In the genomic region with DNA sequence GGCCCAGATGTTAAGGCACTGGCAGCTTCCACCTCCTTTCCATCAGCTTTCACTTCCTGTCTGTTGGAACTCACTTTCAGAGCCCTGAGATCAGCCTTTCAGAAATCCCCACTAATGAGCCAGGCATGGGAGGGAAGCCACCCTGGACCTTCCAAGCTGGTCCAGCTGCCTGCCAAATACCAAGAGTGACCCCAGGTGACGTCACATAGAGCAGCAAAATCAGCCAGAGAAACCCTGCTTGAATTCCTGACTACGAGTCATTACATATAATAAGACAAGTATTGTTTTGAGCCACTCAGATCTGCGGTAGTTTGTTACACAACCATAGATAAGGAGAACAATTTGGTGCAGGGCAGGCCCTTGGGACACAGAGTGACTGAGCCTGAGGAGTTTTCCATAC, we compare ENCODE assay signal across 9 cellular contexts.
DNase-seq lines count a peak whose midpoint lies in the region; ATAC-seq and TF ChIP-seq lines count a peak whose summit lies in the region.
"Had no signal": no experiment of that assay in that cellular context is flagged by ENCODE, and none has a peak within 500 bp of the region (broad histone marks: within the 10 kb centered on the region; RNA-seq: fewer than 3 reads in every experiment).

No MANE protein-coding gene starts in this region.

- no peak overlapping the region for H2BK15ac ChIP-seq in H9 (ENCODE audit: low read depth, low read length)

- H3K27ac Mint-ChIP-seq in H9 = peak overlapping the region in 1 of 3 experiments; percentile 60; a peak in 1 of 7 replicates
- H3K27ac Mint-ChIP-seq: CD4-positive, CD25-positive, alpha-beta regulatory T cell had no signal

- no peak overlapping the region for H4K5ac ChIP-seq in H9 (ENCODE audit: insufficient read length, low read depth, low read length)

- H3K4me1 ChIP-seq in A673 (ENCODE audit: insufficient read depth, low read length, poor library complexity, severe bottlenecking) (peaks cover 36% of the 10 kb centered on the region), body of pancreas (peaks cover 9% of the 10 kb centered on the region), liver (ENCODE audit: control insufficient read depth in 4 of 4, insufficient read depth in 4 of 4, low read length in 3 of 4) (no peaks in the 10 kb centered on the region), H9 (ENCODE audit: insufficient read depth, low read length) (no peaks in the 10 kb centered on the region)

- H3K79me2 ChIP-seq in H9 (ENCODE audit: insufficient read depth, low read length) = no peaks in the 10 kb centered on the region

- H2AK5ac ChIP-seq in H9 (ENCODE audit: insufficient read length, low read length) = no peak overlapping the region

- 13 to 22% methylated on average over 3 of the region's 3 CpGs for WGBS in body of pancreas, 2 donors
- 46% methylated on average over 3 of the region's 3 CpGs for WGBS in liver
- WGBS in H9 (ENCODE audit: extremely low coverage, insufficient read length, low lambda C conversion rate) = no CpG with 5 or more reads among the region's 3 CpGs

- CTCF ChIA-PET in A673 (lab: Charles Lee) (no interaction called here), HEK293T (lab: Yijun Ruan, JAX) (interaction anchor here (0.7 kb wide), 1 partner anchor 13 kb away, joined by 3 read pairs; no protein-coding TSS in a partner anchor)

- no peak overlapping the region for H3T11ph ChIP-seq in H9 (ENCODE audit: low read length)

- H3K36me3 ChIP-seq in A673 (ENCODE audit: insufficient read depth, low read length, poor library complexity, severe bottlenecking) (no peaks in the 10 kb centered on the region), body of pancreas (replicated peaks in 1 of 2; ENCODE audit: insufficient read depth in 1 of 2, low read depth in 2 of 2) (no peaks in the 10 kb centered on the region), liver (ENCODE audit: control insufficient read depth in 4 of 4, insufficient read depth in 3 of 4, low read depth in 1 of 4, low read length in 3 of 4) (no peaks in the 10 kb centered on the region)

- H2BK120ac ChIP-seq in H9 (ENCODE audit: low read depth, low read length, poor library complexity, severe bottlenecking) = no peak overlapping the region

- POLR2A ChIA-PET in A673 (lab: Charles Lee; ENCODE audit: low non-redundant PET) (no interaction called here), HEK293T (lab: Yijun Ruan, JAX) (no interaction called here)

- H3K9me3 Mint-ChIP-seq in H9 = no peaks in the 10 kb centered on the region

- H2AFZ ChIP-seq in H9 (ENCODE audit: low read length) = no peak overlapping the region

- BruUV-seq in A673 (replicated peaks; lab: Mats Ljungman, UMichigan) = no TSS peak

- H2BK5ac ChIP-seq in H9 (ENCODE audit: insufficient read length, low read length) = no peak overlapping the region

- TF ChIP-seq RAD21 in liver (IDR thresholded peaks at IDR 0.05) = no peak

- H3K27me3 ChIP-seq in A673 (replicated peaks; ENCODE audit: insufficient read depth, low read depth, low read length, poor library complexity) (no peaks in the 10 kb centered on the region), body of pancreas (no peaks in the 10 kb centered on the region), liver (ENCODE audit: control insufficient read depth in 4 of 4, insufficient read depth in 4 of 4, low read length in 3 of 4) (peaks cover 0 to 3% (median 0%) of the 10 kb centered on the region in 4 donors), H9 (ENCODE audit: insufficient read depth, low read length) (no peaks in the 10 kb centered on the region)

- intact Hi-C loops in A673 (cut with micrococcal nuclease; ENCODE audit: unreplicated experiment) = no loop called here
- intact Hi-C loops in body of pancreas (cut with DNase I) = no loop called here

- no peak overlapping the region for H3K23ac ChIP-seq in H9 (ENCODE audit: insufficient read length, low read depth, low read length)

- H4K20me1 ChIP-seq in H9 (ENCODE audit: control insufficient read depth, insufficient read depth, insufficient read length) = no peaks in the 10 kb centered on the region

- no peaks in the 10 kb centered on the region for H3K23me2 ChIP-seq in H9 (ENCODE audit: insufficient read length, low read depth, low read length, poor library complexity, severe bottlenecking)

- H3K56ac ChIP-seq in H9 (ENCODE audit: insufficient read length, low read depth, low read length) = no peak overlapping the region

- no peak overlapping the region for H2BK12ac ChIP-seq in H9 (ENCODE audit: insufficient read length, low read depth, low read length)

- H3K4me1 Mint-ChIP-seq in H9 = peaks cover 3 to 8% of the 10 kb centered on the region in 2 experiments; a peak in 3 of 4 replicates
- H3K4me1 Mint-ChIP-seq: CD4-positive, CD25-positive, alpha-beta regulatory T cell had no signal

- ATAC-seq in body of pancreas (peak; percentile 87), GM18867 (IDR thresholded peaks at IDR 0.05; ENCODE audit: unreplicated experiment) (no peak)

- no peak overlapping the region for H3K14ac ChIP-seq in H9 (ENCODE audit: insufficient read depth, low read length)

- no peak overlapping the region for H4K8ac ChIP-seq in H9 (replicated peaks; ENCODE audit: insufficient read length, low read depth, low read length)

- no peaks in the 10 kb centered on the region; the same call in 1 of the 2 replicates for H3K27me3 Mint-ChIP-seq in H9 (ENCODE audit: low read depth)
- H3K27me3 Mint-ChIP-seq: CD4-positive, CD25-positive, alpha-beta regulatory T cell had no signal

- H3K4me3 Mint-ChIP-seq in H9 = no peak overlapping the region
- H3K4me3 Mint-ChIP-seq: CD4-positive, CD25-positive, alpha-beta regulatory T cell had no signal

- H3K9ac ChIP-seq in liver (ENCODE audit: low read depth in 1 of 2, low read length in 2 of 2) (no peak overlapping the region), H9 (ENCODE audit: extremely low read depth, insufficient read length, low read length) (no peak overlapping the region)

- H3K79me1 ChIP-seq in H9 (ENCODE audit: insufficient read depth, low read depth, low read length, poor library complexity, severe bottlenecking) = no peaks in the 10 kb centered on the region

- no peaks in the 10 kb centered on the region for H3K36me3 Mint-ChIP-seq in H9 (ENCODE audit: insufficient read depth in 1 of 3, low read depth in 3 of 3)
- H3K36me3 Mint-ChIP-seq: CD4-positive, CD25-positive, alpha-beta regulatory T cell had no signal

- H2BK20ac ChIP-seq in H9 (ENCODE audit: low read depth, low read length, poor library complexity, severe bottlenecking) = no peak overlapping the region

- no peak overlapping the region for H4K91ac ChIP-seq in H9 (ENCODE audit: insufficient read length, low read depth, low read length)

- H3K9me3 ChIP-seq in A673 (ENCODE audit: low read depth, low read length, poor library complexity, severe bottlenecking) = no peaks in the 10 kb centered on the region
- no peaks in the 10 kb centered on the region for H3K9me3 ChIP-seq in body of pancreas
- no peaks in the 10 kb centered on the region for H3K9me3 ChIP-seq in liver (ENCODE audit: control insufficient read depth in 4 of 4, low read length in 3 of 4)
- no peaks in the 10 kb centered on the region for H3K9me3 ChIP-seq in H9 (ENCODE audit: control insufficient read depth, low read depth, low read length)

- H3K4me3 ChIP-seq in A673 (ENCODE audit: low read depth, low read length, poor library complexity, severe bottlenecking) (no peak overlapping the region), body of pancreas (no peak overlapping the region), liver (ENCODE audit: low read depth in 1 of 3, low read length in 3 of 3) (no peak overlapping the region)

- H3K18ac ChIP-seq in H9 (ENCODE audit: insufficient read length, low read depth, low read length) = no peak overlapping the region

- DNase-seq in A673 (ENCODE audit: low spot score) (peak; percentile 29), LHCN-M2 (ENCODE audit: low read depth) (peak; percentile 84), body of pancreas (peak; percentile 36 to 61 (median 48)), OCI-M2 (lab: John Stamatoyannopoulos, UW; ENCODE audit: unreplicated experiment) (no peak), HEK293T (ENCODE audit: extremely low spot score) (no peak), H9 (no peak)
- DNase-seq: CD4-positive, CD25-positive, alpha-beta regulatory T cell had no signal

- no peak for TF ChIP-seq POLR2A in body of pancreas (IDR thresholded peaks at IDR 0.05)

- H3K4me2 ChIP-seq in H9 (ENCODE audit: insufficient read depth, insufficient read length, low read length) = no peak overlapping the region

- no peak overlapping the region for H3K4ac ChIP-seq in H9 (ENCODE audit: low read depth, low read length)

- H3K27ac ChIP-seq in A673 (ENCODE audit: low read depth, low read length, poor library complexity, severe bottlenecking) = peak overlapping the region; percentile 15
- peak overlapping the region; percentile 1 to 70 (median 53) for H3K27ac ChIP-seq in body of pancreas
- H3K27ac ChIP-seq in liver (ENCODE audit: low read depth in 1 of 2, low read length in 2 of 2) = no peak overlapping the region
- H3K27ac ChIP-seq in H9 (ENCODE audit: insufficient read length, low read depth, low read length) = no peak overlapping the region

- TF ChIP-seq CTCF in A673 (conservative IDR thresholded peaks at IDR 0.05; ENCODE audit: low read depth, low read length) (no peak), body of pancreas (IDR thresholded peaks at IDR 0.05) (no peak), liver (IDR thresholded peaks at IDR 0.05; ENCODE audit: low read depth, low read length, missing input control) (no peak), H9 (conservative IDR thresholded peaks at IDR 0.05) (no peak)

TF ChIP-seq in liver, 16 proteins besides CTCF, POLR2A, EP300 and RAD21 (continues in another document):
- no peak for TF ChIP-seq SP1 (IDR thresholded peaks at IDR 0.05)

TF ChIP-seq in HEK293T, 16 proteins besides CTCF, POLR2A, EP300 and RAD21:
- no peak for TF ChIP-seq L3MBTL2 (conservative IDR thresholded peaks at IDR 0.05)
- no peak for TF ChIP-seq ARNT (IDR thresholded peaks at IDR 0.05)
- no peak for TF ChIP-seq FOXA1 (IDR thresholded peaks at IDR 0.05)
- no peak for TF ChIP-seq ZNF384 (IDR thresholded peaks at IDR 0.05)
- no peak for TF ChIP-seq CTBP1 (IDR thresholded peaks at IDR 0.05; ENCODE audit: borderline replicate concordance)

Comparison
In these comparisons a context has a peak if more than half of its experiments do, and no peak if none do; other contexts are left out.
1. DNase-seq: peak in A673 (single experiment), LHCN-M2 (single experiment) and body of pancreas (4 of 4); none in OCI-M2 (single experiment), HEK293T (single experiment) and H9 (single experiment).
2. H3K27ac ChIP-seq: peak in A673 (single experiment) and body of pancreas (4 of 4); none in liver (0 of 2) and H9 (single experiment).